ENCODE assay signal across 18 cellular contexts in the genomic region with DNA sequence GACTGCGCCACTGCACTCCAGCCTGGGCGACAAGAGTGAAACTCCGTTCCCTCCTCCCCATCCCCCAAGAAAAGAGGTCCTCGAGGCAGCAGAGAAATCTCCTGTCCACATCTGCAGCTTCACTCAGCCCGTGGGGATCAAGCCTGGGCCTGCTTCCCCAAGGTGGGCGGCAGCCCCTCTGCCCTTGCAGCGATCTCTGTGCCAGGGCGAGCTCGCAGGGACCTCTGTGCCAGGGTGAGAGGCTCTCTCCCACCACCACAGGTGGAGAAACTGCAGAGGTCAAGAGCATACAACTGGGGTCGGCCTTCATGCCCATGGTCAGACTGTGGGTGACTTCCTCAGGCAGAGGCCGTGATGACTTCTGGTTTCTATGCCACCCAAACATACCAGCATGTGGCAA. TPM values are rescaled to one million over a fixed set of nuclear protein-coding genes. Genes with fewer than 3 reads are reported as not detected.
A peak's percentile ranks its signal among the peaks of the same experiment; 100 is the strongest.
DNase-seq lines count a peak whose midpoint lies in the region; ATAC-seq and TF ChIP-seq lines count a peak whose summit lies in the region.
"Had no signal": no experiment of that assay in that cellular context is flagged by ENCODE, and none has a peak within 500 bp of the region (broad histone marks: within the 10 kb centered on the region; RNA-seq: fewer than 3 reads in every experiment).

No MANE protein-coding gene starts in this region.

- H2BK120ac ChIP-seq in neuronal stem cell (ENCODE audit: low read depth, low read length): no peak overlapping the region

- H3K4me1 ChIP-seq in neuronal stem cell (ENCODE audit: control insufficient read depth in 2 of 2, insufficient read depth in 1 of 2, low read depth in 1 of 2, low read length in 2 of 2) (peaks cover 21 to 24% of the 10 kb centered on the region in 2 donors), SJCRH30 (no peaks in the 10 kb centered on the region)

- DNase-seq in Right ventricle myocardium inferior (ENCODE audit: missing footprints): peak; percentile 41
- no peak for DNase-seq in left ventricle myocardium superior
- no peak for DNase-seq in RWPE1 (ENCODE audit: low spot score)
- no peak for DNase-seq in neuronal stem cell (ENCODE audit: low spot score)
- no peak for DNase-seq in DMS114 treated with DMSO at 0.1 percent for 48 hours (lab: John Stamatoyannopoulos, UW; ENCODE audit: unreplicated experiment)
- DNase-seq in LoVo (ENCODE audit: low spot score): no peak
- DNase-seq in SJCRH30: no peak
- DNase-seq: AML-193; Calu3; CD8-positive, alpha-beta T cell; DMS53; DND-41; EL; GOT3; H9 had no signal

- no peaks in the 10 kb centered on the region for H3K9me3 ChIP-seq in neuronal stem cell (replicated peaks in 1 of 2; ENCODE audit: control insufficient read depth in 2 of 2, insufficient read depth in 1 of 2, low read depth in 1 of 2, low read length in 2 of 2)
- H3K9me3 ChIP-seq in SJCRH30 (replicated peaks): no peaks in the 10 kb centered on the region
- H3K9me3 ChIP-seq: A549 had no signal

- H3K14ac ChIP-seq in neuronal stem cell (ENCODE audit: low read length): no peak overlapping the region

- H3K27me3 ChIP-seq in neuronal stem cell (ENCODE audit: control insufficient read depth in 3 of 3, insufficient read depth in 3 of 3, low read depth in 1 of 3, low read length in 3 of 3) (no peaks in the 10 kb centered on the region), SJCRH30 (no peaks in the 10 kb centered on the region)

- no peak for TF ChIP-seq CTCF in RWPE1 (conservative IDR thresholded peaks at IDR 0.05; ENCODE audit: low read depth)

- no peak overlapping the region for H3K4me3 ChIP-seq in neuronal stem cell (ENCODE audit: low read length in 2 of 2)
- no peak overlapping the region for H3K4me3 ChIP-seq in SJCRH30
- H3K4me3 ChIP-seq: A549, GM12878 had no signal

- peak overlapping the region; percentile 9 for H3K9ac ChIP-seq in neuronal stem cell (ENCODE audit: low read depth, low read length, poor library complexity)

- no peak overlapping the region for H3K4ac ChIP-seq in neuronal stem cell (ENCODE audit: low read length)

- peaks cover 0 to 77% of the 10 kb centered on the region in 2 donors for H3K36me3 ChIP-seq in neuronal stem cell (replicated peaks in 1 of 2; ENCODE audit: control insufficient read depth in 2 of 2, insufficient read depth in 2 of 2, low read length in 2 of 2)
- no peaks in the 10 kb centered on the region for H3K36me3 ChIP-seq in SJCRH30

- POLR2A ChIA-PET in RWPE1 (lab: Yijun Ruan, JAX; ENCODE audit: low non-redundant PET): no interaction called here

- H3K79me1 ChIP-seq in neuronal stem cell (ENCODE audit: low read depth, low read length): peaks cover 3% of the 10 kb centered on the region

- H4K91ac ChIP-seq in neuronal stem cell (ENCODE audit: low read depth, low read length, poor library complexity): no peak overlapping the region

- no peak overlapping the region for H3K4me2 ChIP-seq in neuronal stem cell (ENCODE audit: insufficient read depth, low read length, poor library complexity, severe bottlenecking)
- H3K4me2 ChIP-seq: A549 had no signal

- H2BK15ac ChIP-seq in neuronal stem cell (ENCODE audit: low read length): no peak overlapping the region

- no CpG with 5 or more reads among the region's 11 CpGs for WGBS in neuronal stem cell (ENCODE audit: extremely low coverage in 2 of 2, insufficient read length in 2 of 2, insufficient replicate concordance in 1 of 2), 2 donors

- ATAC-seq in Right ventricle myocardium inferior: no peak
- no peak for ATAC-seq in left ventricle myocardium superior
- ATAC-seq: A549; CD8-positive, alpha-beta T cell; GM12878 had no signal

- no peak overlapping the region for H3K18ac ChIP-seq in neuronal stem cell (ENCODE audit: low read length)

- H2BK5ac ChIP-seq in neuronal stem cell (ENCODE audit: low read length): no peak overlapping the region

- CTCF ChIA-PET in RWPE1 (lab: Yijun Ruan, JAX): interaction anchor here (0.9 kb wide), 1 partner anchor 48 kb away, joined by 5 read pairs; no protein-coding TSS in a partner anchor

- no peak overlapping the region for H2BK12ac ChIP-seq in neuronal stem cell (ENCODE audit: low read length)

- H4K8ac ChIP-seq in neuronal stem cell (ENCODE audit: low read depth, low read length): no peak overlapping the region

- H2AK5ac ChIP-seq in neuronal stem cell (ENCODE audit: low read depth, low read length): peak overlapping the region; percentile 83

- no peak overlapping the region for H3K23ac ChIP-seq in neuronal stem cell (ENCODE audit: low read depth, low read length, poor library complexity)

- H3K27ac ChIP-seq in RWPE1: peak overlapping the region; percentile 40
- H3K27ac ChIP-seq in neuronal stem cell (replicated peaks; ENCODE audit: low read length): no peak overlapping the region
- no peak overlapping the region for H3K27ac ChIP-seq in SJCRH30
- H3K27ac ChIP-seq: 22Rv1, A549 had no signal

- H2AFZ ChIP-seq in neuronal stem cell (ENCODE audit: low read length): no peak overlapping the region

- intact Hi-C loops in Right ventricle myocardium inferior (cut with DNase I) (no loop called here), left ventricle myocardium superior (cut with micrococcal nuclease) (no loop called here)

RNA-seq across cellular contexts. Expression of gene SLC43A2, which starts 5.6 kb away (rescaled TPM):
- total RNA-seq in Right ventricle myocardium inferior (5.5 TPM), left ventricle myocardium superior (3.1 TPM)
- 11.3 TPM for polyA plus RNA-seq in neuronal stem cell (2013, experiment 1 of 2)
- 11.0 TPM for polyA plus RNA-seq in neuronal stem cell (2013, experiment 2 of 2)
- 0.63 and 0.66 TPM in 2 replicates for total RNA-seq in SJCRH30 (2014; rRNA removed; shearing (Covaris generic))

RNA-seq across cellular contexts. Expression of gene SCARF1, which starts 22.5 kb away (rescaled TPM):
- 12.4 TPM for total RNA-seq in Right ventricle myocardium inferior
- 13.1 TPM for total RNA-seq in left ventricle myocardium superior
- 0.67 TPM for polyA plus RNA-seq in neuronal stem cell (2013, experiment 1 of 2)
- 0.69 TPM for polyA plus RNA-seq in neuronal stem cell (2013, experiment 2 of 2)
- 0.06 and 0.13 TPM in 2 replicates for total RNA-seq in SJCRH30 (2014; rRNA removed; shearing (Covaris generic))

RNA-seq across cellular contexts. Expression of gene RILP, which starts 26.6 kb away (rescaled TPM):
- total RNA-seq in Right ventricle myocardium inferior (73.0 TPM), left ventricle myocardium superior (81.4 TPM)
- polyA plus RNA-seq in neuronal stem cell (2013, experiment 1 of 2): 4.3 TPM
- polyA plus RNA-seq in neuronal stem cell (2013, experiment 2 of 2): 4.0 TPM
- total RNA-seq in SJCRH30 (2014; rRNA removed; shearing (Covaris generic)): 0.28 and 0.67 TPM in 2 replicates

Comparison
In these comparisons a context has a peak if more than half of its experiments do, and no peak if none do; other contexts are left out.
1. RNA of gene SCARF1, which starts 22.5 kb away (total RNA-seq): 13.1 TPM in left ventricle myocardium superior (single experiment) and 12.4 TPM in Right ventricle myocardium inferior (single experiment); 0.06 to 0.13 TPM in SJCRH30; every median in the first group is over 10 times any median in the second.
2. RNA of gene RILP, which starts 26.6 kb away (total RNA-seq): 81.4 TPM in left ventricle myocardium superior (single experiment) and 73.0 TPM in Right ventricle myocardium inferior (single experiment); 0.28 to 0.67 TPM in SJCRH30; every median in the first group is over 10 times any median in the second.